In the genomic region with DNA sequence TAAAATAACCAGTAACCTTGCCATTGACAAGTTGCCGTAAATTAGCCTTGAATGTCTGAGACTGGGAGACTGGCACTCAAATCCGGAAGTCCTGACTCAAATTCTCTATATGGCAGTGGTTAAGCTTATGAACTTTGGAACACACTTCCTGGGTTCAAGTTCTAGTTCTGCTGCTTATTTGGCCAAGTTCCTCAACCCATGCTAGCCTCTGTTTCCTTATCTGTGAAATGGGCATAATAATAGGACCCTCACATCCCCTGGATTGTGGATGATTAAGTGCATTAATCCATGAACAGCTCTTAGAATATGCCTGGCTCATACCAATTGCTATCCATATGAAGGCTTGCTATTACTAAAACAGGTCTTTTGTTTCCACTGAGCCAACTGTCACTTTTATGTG, we compare ENCODE assay signal across 16 cellular contexts.
A peak's percentile ranks its signal among the peaks of the same experiment; 100 is the strongest.
DNase-seq lines count a peak whose midpoint lies in the region; ATAC-seq and TF ChIP-seq lines count a peak whose summit lies in the region.
"Had no signal": no experiment of that assay in that cellular context is flagged by ENCODE, and none has a peak within 500 bp of the region (broad histone marks: within the 10 kb centered on the region; RNA-seq: fewer than 3 reads in every experiment).

No MANE protein-coding gene starts in this region.

- no peaks in the 10 kb centered on the region for H3K27me3 ChIP-seq in Karpas-422 (ENCODE audit: low read length)

- peaks cover 3 to 5% of the 10 kb centered on the region in 2 donors for H3K9me3 Mint-ChIP-seq in effector memory CD8-positive, alpha-beta T cell
- H3K9me3 Mint-ChIP-seq: activated CD4-positive, alpha-beta memory T cell treated with anti-CD3 and anti-CD28 coated beads for 36 hours had no signal

- no peaks in the 10 kb centered on the region for H3K79me2 ChIP-seq in Karpas-422 (ENCODE audit: low read length)

- DNase-seq in Karpas-422 (no peak), NCI-H446 treated with DMSO at 0.1 percent for 48 hours (lab: John Stamatoyannopoulos, UW) (no peak), NCI-H345 treated with DMSO at 0.1 percent for 48 hours (lab: John Stamatoyannopoulos, UW; ENCODE audit: unreplicated experiment) (no peak), coronary artery (ENCODE audit: low spot score) (no peak)
- DNase-seq in effector memory CD8-positive, alpha-beta T cell: no peak
- DNase-seq: activated CD4-positive, alpha-beta memory T cell treated with anti-CD3 and anti-CD28 coated beads for 36 hours; EL; midbrain; NCI-H1436 treated with DMSO at 0.1 percent for 48 hours; stimulated activated CD4-positive, alpha-beta T cell treated with anti-CD3 and anti-CD28 coated beads, Interleukin-4, amount 100 ng/mL, for 24 hours; T-helper 1 cell had no signal

- no peak overlapping the region for H3K4me3 Mint-ChIP-seq in effector memory CD8-positive, alpha-beta T cell
- H3K4me3 Mint-ChIP-seq: activated CD4-positive, alpha-beta memory T cell treated with anti-CD3 and anti-CD28 coated beads for 36 hours; activated naive CD8-positive, alpha-beta T cell had no signal

- no peaks in the 10 kb centered on the region for H3K36me3 Mint-ChIP-seq in effector memory CD8-positive, alpha-beta T cell (ENCODE audit: insufficient read depth)
- H3K36me3 Mint-ChIP-seq: activated CD4-positive, alpha-beta memory T cell treated with anti-CD3 and anti-CD28 coated beads for 36 hours; activated naive CD8-positive, alpha-beta T cell had no signal

- no peaks in the 10 kb centered on the region; the same call in 1 of the 2 replicates for H3K36me3 ChIP-seq in Karpas-422 (ENCODE audit: insufficient read depth, low read length)

- no peak for TF ChIP-seq CTCF in coronary artery (IDR thresholded peaks at IDR 0.05)

- no peaks in the 10 kb centered on the region for H4K20me1 ChIP-seq in Karpas-422 (ENCODE audit: insufficient read depth, low read depth, low read length)

- H3K9me3 ChIP-seq in Karpas-422 (ENCODE audit: low read length): no peaks in the 10 kb centered on the region

- peaks cover 95% of the 10 kb centered on the region for H3K4me1 ChIP-seq in Karpas-422 (ENCODE audit: low read length)

- no peak overlapping the region for H2AFZ ChIP-seq in Karpas-422 (ENCODE audit: low read length)

- H3K4me3 ChIP-seq in Karpas-422 (ENCODE audit: low read length): peak overlapping the region; percentile 14; the same call in 1 of the 2 replicates
- no peak overlapping the region for H3K4me3 ChIP-seq in coronary artery

- H3K27ac ChIP-seq in Karpas-422 (ENCODE audit: low read length) (peak overlapping the region; percentile 92), coronary artery (no peak overlapping the region)

- peak overlapping the region; percentile 8; the same call in 1 of the 2 replicates for H3K9ac ChIP-seq in Karpas-422 (ENCODE audit: low read length)

- H3K4me2 ChIP-seq in Karpas-422 (ENCODE audit: low read depth, low read length, poor library complexity, severe bottlenecking): peak overlapping the region; percentile 70

- H3K27me3 Mint-ChIP-seq in effector memory CD8-positive, alpha-beta T cell: no peaks in the 10 kb centered on the region
- H3K27me3 Mint-ChIP-seq: activated CD4-positive, alpha-beta memory T cell treated with anti-CD3 and anti-CD28 coated beads for 36 hours; activated naive CD8-positive, alpha-beta T cell; progenitor cell of endocrine pancreas had no signal

- no peaks in the 10 kb centered on the region for H3K4me1 Mint-ChIP-seq in effector memory CD8-positive, alpha-beta T cell (ENCODE audit: low read depth in 2 of 2)

- no peaks in the 10 kb centered on the region for H3K9me2 ChIP-seq in Karpas-422 (replicated peaks; ENCODE audit: insufficient read depth, low read length)

- ATAC-seq in GM18873 (IDR thresholded peaks at IDR 0.05; ENCODE audit: low FRiP score, unreplicated experiment): peak; percentile 33
- ATAC-seq in GM21528 (IDR thresholded peaks at IDR 0.05; ENCODE audit: low FRiP score, unreplicated experiment): peak; percentile 40
- ATAC-seq in HG03060 (IDR thresholded peaks at IDR 0.05; ENCODE audit: low read depth, unreplicated experiment): peak; percentile 21
- ATAC-seq in effector memory CD8-positive, alpha-beta T cell (replicated peaks): no peak

- H3K27ac Mint-ChIP-seq in effector memory CD8-positive, alpha-beta T cell: no peak overlapping the region
- H3K27ac Mint-ChIP-seq: activated CD4-positive, alpha-beta memory T cell treated with anti-CD3 and anti-CD28 coated beads for 36 hours; activated naive CD8-positive, alpha-beta T cell; progenitor cell of endocrine pancreas had no signal
